In the genomic region with DNA sequence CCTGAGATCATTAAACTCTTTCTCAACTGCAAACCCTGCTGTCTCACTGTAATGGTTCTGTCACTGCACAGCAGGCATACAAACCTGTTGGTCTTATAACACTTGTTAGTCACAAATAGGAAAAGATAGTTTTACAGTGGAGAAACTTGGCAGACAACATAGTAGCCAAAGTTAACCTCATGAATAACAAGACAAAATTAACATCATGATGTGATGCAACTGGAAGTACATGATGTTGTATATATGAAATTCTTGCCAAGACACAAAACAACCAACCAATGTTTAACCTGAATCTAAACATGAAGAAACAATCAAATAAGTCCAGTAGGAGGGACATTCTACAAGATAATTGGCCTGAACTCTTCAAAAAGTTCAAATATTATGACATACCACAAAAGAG, we compare ENCODE assay signal across 25 cellular contexts.
DNase-seq lines count a peak whose midpoint lies in the region; ATAC-seq and TF ChIP-seq lines count a peak whose summit lies in the region.
"Had no signal": no experiment of that assay in that cellular context is flagged by ENCODE, and none has a peak within 500 bp of the region (broad histone marks: within the 10 kb centered on the region; RNA-seq: fewer than 3 reads in every experiment).

No MANE protein-coding gene starts in this region.

- ATAC-seq in GM18511 (IDR thresholded peaks at IDR 0.05; ENCODE audit: unreplicated experiment) = no peak
- ATAC-seq: activated T-helper 17 cell treated with anti-CD3 and anti-CD28 coated beads, Interleukin-2, amount 50 U/mL, for 72 hours; lower lobe of right lung had no signal

- no peak for TF ChIP-seq CTCF in AG10803 (conservative IDR thresholded peaks at IDR 0.05; ENCODE audit: low read length)
- TF ChIP-seq CTCF in epithelial cell of esophagus (IDR thresholded peaks at IDR 0.05; ENCODE audit: insufficient read depth, low read depth, low read length, missing control alignments) = no peak

- H3K4me3 ChIP-seq in AG10803 (ENCODE audit: low read length) (no peak overlapping the region), epithelial cell of esophagus (ENCODE audit: low read length) (no peak overlapping the region)
- H3K4me3 ChIP-seq: cardiac muscle cell, dorsolateral prefrontal cortex, lower lobe of right lung, smooth muscle cell had no signal

- DNase-seq in AG10803 (ENCODE audit: low read depth) = peak; percentile 84
- peak; percentile 21 for DNase-seq in M059J (ENCODE audit: low read depth)
- peak; percentile 33 for DNase-seq in epithelial cell of esophagus (ENCODE audit: low read depth)
- DNase-seq in non-pigmented ciliary epithelial cell (ENCODE audit: low read depth) = peak; percentile 60
- DNase-seq in SHP77 (lab: John Stamatoyannopoulos, UW) = no peak
- DNase-seq in stimulated activated CD4-positive, alpha-beta T cell treated with anti-CD3 and anti-CD28 coated beads, Interleukin-15, amount 100 ng/mL, for 24 hours = no peak
- DNase-seq in nucleus accumbens (lab: John Stamatoyannopoulos, UW) = no peak
- DNase-seq: activated CD4-positive, alpha-beta T cell treated with anti-CD3 and anti-CD28 coated beads, Interleukin-2, amount 50 U/mL, for 1 hour; activated CD8-positive, alpha-beta memory T cell treated with anti-CD3 and anti-CD28 coated beads, Interleukin-2, amount 50 U/mL, for 4 hours; COR-L47; DND-41; dorsolateral prefrontal cortex; kidney; lower lobe of right lung; MM.1S; NCI-H146; NCI-H2171; NCI-H69; SK-N-SH; stimulated activated CD4-positive, alpha-beta T cell treated with anti-CD3 and anti-CD28 coated beads, Interleukin-4, amount 100 ng/mL, for 1 hour; stimulated activated naive CD4-positive, alpha-beta T cell had no signal

Comparison
In these comparisons a context has a peak if more than half of its experiments do, and no peak if none do; other contexts are left out.
1. DNase-seq: peak in AG10803 (single experiment), M059J (single experiment), epithelial cell of esophagus (single experiment) and non-pigmented ciliary epithelial cell (single experiment); none in SHP77 (0 of 2), stimulated activated CD4-positive, alpha-beta T cell treated with anti-CD3 and anti-CD28 coated beads, Interleukin-15, amount 100 ng/mL, for 24 hours (single experiment) and nucleus accumbens (0 of 56).